19 cellular contexts compared by ENCODE assay signal in the genomic region with DNA sequence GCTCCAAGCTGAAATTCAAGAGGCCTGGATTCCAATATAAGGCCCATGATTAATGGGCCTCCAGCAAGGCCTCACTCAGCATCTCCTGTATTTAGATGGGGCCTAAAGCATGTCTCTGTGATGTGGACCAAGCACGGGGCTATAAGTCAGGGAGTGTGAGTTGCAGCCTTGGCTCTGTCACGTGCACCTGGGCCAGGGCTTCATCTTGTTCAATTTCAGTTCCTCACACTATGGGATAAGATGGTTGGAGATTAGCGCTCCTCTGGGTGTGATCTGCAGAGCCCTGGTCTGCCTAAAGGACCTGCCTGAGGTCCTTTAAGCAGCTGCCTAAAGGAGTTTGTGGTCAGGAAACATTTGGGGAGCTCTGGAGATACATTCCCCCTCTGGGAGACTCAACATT. TPM values are rescaled to one million over a fixed set of nuclear protein-coding genes. Genes with fewer than 3 reads are reported as not detected.
A peak's percentile ranks its signal among the peaks of the same experiment; 100 is the strongest.
DNase-seq lines count a peak whose midpoint lies in the region; ATAC-seq and TF ChIP-seq lines count a peak whose summit lies in the region.
"Had no signal": no experiment of that assay in that cellular context is flagged by ENCODE, and none has a peak within 500 bp of the region (broad histone marks: within the 10 kb centered on the region; RNA-seq: fewer than 3 reads in every experiment).

No MANE protein-coding gene starts in this region.

- no peak for TF ChIP-seq CTCF in gastrocnemius medialis (IDR thresholded peaks at IDR 0.05 in 4 of 5, conservative IDR thresholded peaks at IDR 0.05 in 1 of 5)

- H3K4me3 Mint-ChIP-seq in stimulated activated naive B cell treated with anti-CD40 and anti-IgM and Interleukin-4, amounts not matched to agents 10 μg/mL and 1 μg/mL and 100 μg/mL, for 72 hours, result no peak overlapping the region
- H3K4me3 Mint-ChIP-seq: CD4-positive, alpha-beta T cell; HFFc6; T-cell had no signal

- peak overlapping the region; percentile 37; the same call in 1 of the 2 replicates for H3K9ac ChIP-seq in Karpas-422 (ENCODE audit: low read length)

- H3K4me1 ChIP-seq in Karpas-422 (ENCODE audit: low read length) (peaks cover 17% of the 10 kb centered on the region), gastrocnemius medialis (no peaks in the 10 kb centered on the region)

- in situ Hi-C loops in gastrocnemius medialis (cut with MboI; ENCODE audit: low sequenced_read_pairs in 4 of 4), result loop anchor here in 3 of 4 donors (5.0 to 10.0 kb wide), 2 partner anchors 51 to 54 kb away; no protein-coding TSS in a partner anchor

- peak overlapping the region; percentile 71; the same call in 1 of the 2 replicates for H2AFZ ChIP-seq in Karpas-422 (ENCODE audit: low read length)

- peaks cover 16 to 19% of the 10 kb centered on the region in 2 donors for H3K4me1 Mint-ChIP-seq in stimulated activated naive B cell treated with anti-CD40 and anti-IgM and Interleukin-4, amounts not matched to agents 10 μg/mL and 1 μg/mL and 100 μg/mL, for 72 hours

- no peaks in the 10 kb centered on the region for H3K36me3 ChIP-seq in Karpas-422 (ENCODE audit: insufficient read depth, low read length)
- H3K36me3 ChIP-seq in gastrocnemius medialis, result no peaks in the 10 kb centered on the region

- no peaks in the 10 kb centered on the region for H4K20me1 ChIP-seq in Karpas-422 (ENCODE audit: insufficient read depth, low read depth, low read length)

- H3K4me2 ChIP-seq in Karpas-422 (ENCODE audit: low read depth, low read length, poor library complexity, severe bottlenecking), result peak overlapping the region; percentile 43

- peak overlapping the region; percentile 17 for H3K27ac Mint-ChIP-seq in stimulated activated naive B cell treated with anti-CD40 and anti-IgM and Interleukin-4, amounts not matched to agents 10 μg/mL and 1 μg/mL and 100 μg/mL, for 72 hours
- H3K27ac Mint-ChIP-seq: CD4-positive, alpha-beta T cell; HFFc6; T-cell had no signal

- intact Hi-C loops in left cardiac atrium (cut with DNase I), result loop anchor here (5.0 kb wide), 2 partner anchors 54 to 299 kb away; no protein-coding TSS in a partner anchor
- intact Hi-C loops in gastrocnemius medialis (cut with DNase I; ENCODE audit: low total_unique reads), result loop anchor here (2.0 kb wide), 1 partner anchor 65 kb away; no protein-coding TSS in a partner anchor

- H3K9me3 Mint-ChIP-seq in stimulated activated naive B cell treated with anti-CD40 and anti-IgM and Interleukin-4, amounts not matched to agents 10 μg/mL and 1 μg/mL and 100 μg/mL, for 72 hours, result no peaks in the 10 kb centered on the region
- H3K9me3 Mint-ChIP-seq: CD4-positive, alpha-beta T cell; HFFc6; T-cell had no signal

- H3K27ac ChIP-seq in Karpas-422 (ENCODE audit: low read length), result no peak overlapping the region
- no peak overlapping the region for H3K27ac ChIP-seq in gastrocnemius medialis

- no peak for TF ChIP-seq POLR2A in gastrocnemius medialis (IDR thresholded peaks at IDR 0.05)

- H3K9me2 ChIP-seq in Karpas-422 (replicated peaks; ENCODE audit: insufficient read depth, low read length), result no peaks in the 10 kb centered on the region

- H3K27me3 Mint-ChIP-seq in stimulated activated naive B cell treated with anti-CD40 and anti-IgM and Interleukin-4, amounts not matched to agents 10 μg/mL and 1 μg/mL and 100 μg/mL, for 72 hours, result no peaks in the 10 kb centered on the region
- H3K27me3 Mint-ChIP-seq: CD4-positive, alpha-beta T cell had no signal

- peaks cover 3% of the 10 kb centered on the region in 2 donors for H3K36me3 Mint-ChIP-seq in stimulated activated naive B cell treated with anti-CD40 and anti-IgM and Interleukin-4, amounts not matched to agents 10 μg/mL and 1 μg/mL and 100 μg/mL, for 72 hours
- H3K36me3 Mint-ChIP-seq: T-cell had no signal

- H3K9me3 ChIP-seq in Karpas-422 (ENCODE audit: low read length) (no peaks in the 10 kb centered on the region), gastrocnemius medialis (no peaks in the 10 kb centered on the region)

- H3K79me2 ChIP-seq in Karpas-422 (ENCODE audit: low read length), result no peaks in the 10 kb centered on the region

- H3K4me3 ChIP-seq in Karpas-422 (ENCODE audit: low read length) (no peak overlapping the region), gastrocnemius medialis (no peak overlapping the region)

- peak; percentile 62 for DNase-seq in Karpas-422
- peak; percentile 75 for DNase-seq in NOMO-1 treated with dmso at 0.1 percent for 144 hours (lab: John Stamatoyannopoulos, UW; ENCODE audit: unreplicated experiment)
- peak; percentile 41 for DNase-seq in SKM-1 (lab: John Stamatoyannopoulos, UW; ENCODE audit: unreplicated experiment)
- DNase-seq in stimulated activated naive B cell treated with anti-CD40 and anti-IgM and Interleukin-4, amounts not matched to agents 10 μg/mL and 1 μg/mL and 100 μg/mL, for 72 hours, result no peak
- no peak for DNase-seq in left cardiac atrium
- no peak for DNase-seq in GF-D8 (lab: John Stamatoyannopoulos, UW)
- DNase-seq in gastrocnemius medialis, result no peak
- DNase-seq: AML-193; CD4-positive, alpha-beta T cell; EL; HFFc6; Kasumi-1; MM.1S; NCI-H1417 treated with DMSO at 0.1 percent for 48 hours; NCI-H1930; NCI-H2171 treated with DMSO at 0.1 percent for 48 hours; NCI-H446 treated with DMSO at 0.1 percent for 48 hours; NCI-H748 treated with DMSO at 0.1 percent for 48 hours; T-cell had no signal

- H3K27me3 ChIP-seq in Karpas-422 (ENCODE audit: low read length) (no peaks in the 10 kb centered on the region), gastrocnemius medialis (peaks cover 0 to 2% (median 0%) of the 10 kb centered on the region in 3 donors)

- peak; percentile 53 to 54 for ATAC-seq in stimulated activated naive B cell treated with anti-CD40 and anti-IgM and Interleukin-4, amounts not matched to agents 10 μg/mL and 1 μg/mL and 100 μg/mL, for 72 hours (replicated peaks)
- ATAC-seq in left cardiac atrium (no peak), gastrocnemius medialis (no peak)
- ATAC-seq: T-cell had no signal

RNA-seq across cellular contexts. Expression of a gene that starts 25.2 kb away (rescaled TPM):
- 25.6 and 35.4 TPM in 2 replicates for total RNA-seq in Karpas-422 (2014; rRNA removed; shearing (Covaris generic); ENCODE audit: low replicate concordance)
- total RNA-seq in left cardiac atrium (10 to 100 TPM; 35.8 to 47.0 TPM), gastrocnemius medialis (10 to 100 TPM; 15.6 to 33.9 (median 18.2) TPM)

RNA-seq across cellular contexts. Expression of a gene that starts 26.2 kb away (rescaled TPM):
- 56.0 and 79.9 TPM in 2 replicates for total RNA-seq in Karpas-422 (2014; rRNA removed; shearing (Covaris generic); ENCODE audit: low replicate concordance)
- total RNA-seq in left cardiac atrium (10 to 100 TPM; 66.7 to 70.7 TPM), gastrocnemius medialis (100 to 1,000 TPM in 1 of 4 donors, 10 to 100 TPM in 3; 61.1 to 103 (median 74.4) TPM)

RNA-seq across cellular contexts. Expression of a gene that starts 55.7 kb away (rescaled TPM):
- total RNA-seq in Karpas-422 (2014; rRNA removed; shearing (Covaris generic); ENCODE audit: low replicate concordance), result 162 and 215 TPM in 2 replicates
- total RNA-seq in left cardiac atrium (10 to 100 TPM; 37.3 to 43.9 TPM), gastrocnemius medialis (1 to 10 TPM; 2.8 to 8.7 (median 6.2) TPM)

Comparison
In these comparisons a context has a peak if more than half of its experiments do, and no peak if none do; other contexts are left out.
1. DNase-seq: peak in Karpas-422 (single experiment), NOMO-1 treated with dmso at 0.1 percent for 144 hours (single experiment) and SKM-1 (single experiment); none in stimulated activated naive B cell treated with anti-CD40 and anti-IgM and Interleukin-4, amounts not matched to agents 10 μg/mL and 1 μg/mL and 100 μg/mL, for 72 hours (single experiment), left cardiac atrium (single experiment), GF-D8 (single experiment) and gastrocnemius medialis (0 of 2).
2. ATAC-seq: peak in stimulated activated naive B cell treated with anti-CD40 and anti-IgM and Interleukin-4, amounts not matched to agents 10 μg/mL and 1 μg/mL and 100 μg/mL, for 72 hours (2 of 2); none in left cardiac atrium (0 of 2) and gastrocnemius medialis (0 of 2).